ENCODE assay signal across 17 cellular contexts in genomic region chrX:38732866-38733265, GRCh38.
DNase-seq lines count a peak whose midpoint lies in the region; TF ChIP-seq lines count a peak whose summit lies in the region.
"Had no signal": no experiment of that assay in that cellular context is flagged by ENCODE, and none has a peak within 500 bp of the region (broad histone marks: within the 10 kb centered on the region; RNA-seq: fewer than 3 reads in every experiment).

No MANE protein-coding gene starts in this region.

- no peak for TF ChIP-seq CTCF in epithelial cell of esophagus (IDR thresholded peaks at IDR 0.05; ENCODE audit: insufficient read depth, low read depth, low read length, missing control alignments)

- no peaks in the 10 kb centered on the region for H3K27me3 ChIP-seq in trophoblast cell (ENCODE audit: insufficient read depth, low read length)

- H2AFZ ChIP-seq in trophoblast cell (ENCODE audit: insufficient read depth, low read length, poor library complexity) = no peak overlapping the region

- H4K12ac ChIP-seq in trophoblast cell (ENCODE audit: low read depth, low read length) = no peak overlapping the region

- H3K4me2 ChIP-seq in trophoblast cell (ENCODE audit: low read length) = no peak overlapping the region

- H3K79me1 ChIP-seq in trophoblast cell (ENCODE audit: low read length) = no peaks in the 10 kb centered on the region

- H3K4ac ChIP-seq in trophoblast cell (ENCODE audit: low read depth, low read length) = no peak overlapping the region

- H2BK120ac ChIP-seq in trophoblast cell (ENCODE audit: insufficient read depth, low read length, poor library complexity) = no peak overlapping the region

- H3K14ac ChIP-seq in trophoblast cell (ENCODE audit: low read length) = no peak overlapping the region

- no peak overlapping the region for H3K9ac ChIP-seq in trophoblast cell (ENCODE audit: low read length)

- no peak overlapping the region for H2BK5ac ChIP-seq in trophoblast cell (ENCODE audit: low read depth, low read length, poor library complexity)

- no peaks in the 10 kb centered on the region for H3K79me2 ChIP-seq in trophoblast cell (ENCODE audit: control insufficient read depth, insufficient read depth, low read length, poor library complexity)

- no CpG with 5 or more reads among the region's 1 CpG for WGBS in trophoblast cell (ENCODE audit: extremely low coverage, insufficient coverage, insufficient read length)

- H3K4me1 ChIP-seq in trophoblast cell (ENCODE audit: control insufficient read depth in 1 of 2, insufficient read depth in 2 of 2, low read length in 2 of 2) = peaks cover 0 to 3% of the 10 kb centered on the region in 2 experiments

- H3K4me3 ChIP-seq in epithelial cell of esophagus (ENCODE audit: low read length) (no peak overlapping the region), trophoblast cell (ENCODE audit: low read depth, low read length) (no peak overlapping the region)

- H3K27ac ChIP-seq in trophoblast cell (ENCODE audit: low read depth, low read length) = no peak overlapping the region
- H3K27ac ChIP-seq: RWPE1 had no signal

- DNase-seq in Daoy (ENCODE audit: low read depth) (peak; percentile 1), M059J (ENCODE audit: low read depth) (peak; percentile 22), epithelial cell of esophagus (ENCODE audit: low read depth) (peak; percentile 7), trophoblast cell (peak; percentile 79 to 89), foreskin melanocyte (no peak), cerebellar cortex (ENCODE audit: low spot score) (no peak), NCI-H526 (lab: John Stamatoyannopoulos, UW) (no peak)
- DNase-seq: C1 segment of cervical spinal cord; CD4-positive, alpha-beta memory T cell; DMS 273 treated with DMSO at 0.1 percent for 48 hours; DMS79; NCI-H1436; NCI-H187; NCI-H446; NCI-H524 treated with DMSO at 0.1 percent for 48 hours; SHP77 treated with DMSO at 0.1 percent for 48 hours had no signal

- no peak overlapping the region for H4K91ac ChIP-seq in trophoblast cell (ENCODE audit: low read depth, low read length)

- no peak overlapping the region for H2AK5ac ChIP-seq in trophoblast cell (ENCODE audit: low read length)

- no peak overlapping the region for H4K8ac ChIP-seq in trophoblast cell (ENCODE audit: low read depth, low read length)

- no peaks in the 10 kb centered on the region for H3K9me3 ChIP-seq in trophoblast cell (ENCODE audit: insufficient read depth, low read depth, low read length)

- H3K36me3 ChIP-seq in trophoblast cell (ENCODE audit: control insufficient read depth in 1 of 2, insufficient read depth in 2 of 2, low read length in 2 of 2) = no peaks in the 10 kb centered on the region

- H2BK12ac ChIP-seq in trophoblast cell (ENCODE audit: low read length) = no peak overlapping the region

- no peak overlapping the region for H3K18ac ChIP-seq in trophoblast cell (ENCODE audit: low read length)

- H3K23ac ChIP-seq in trophoblast cell (ENCODE audit: low read length) = no peak overlapping the region

Comparison
In these comparisons a context has a peak if more than half of its experiments do, and no peak if none do; other contexts are left out.
1. DNase-seq: peak in Daoy (single experiment), M059J (single experiment), epithelial cell of esophagus (single experiment) and trophoblast cell (2 of 2); none in foreskin melanocyte (single experiment), cerebellar cortex (single experiment) and NCI-H526 (0 of 2).